In genomic region chr11:131945695-131946094, GRCh38 we compare ENCODE assay signal across 5 cellular contexts.
"Had no signal": no experiment of that assay in that cellular context is flagged by ENCODE, and none has a peak within 500 bp of the region (broad histone marks: within the 10 kb centered on the region; RNA-seq: fewer than 3 reads in every experiment).

No MANE protein-coding gene starts in this region.

- H2AFZ ChIP-seq: GM23248 had no signal

- H3K4me3 ChIP-seq: GM23248, HAP-1 had no signal

- H3K36me3 ChIP-seq: HAP-1 had no signal

- H3K9ac ChIP-seq: GM23248 had no signal

- H3K27ac ChIP-seq: GM23248 had no signal

- H3K9me3 ChIP-seq: HAP-1 had no signal

- DNase-seq: GM23248, GOT3, H7, IMR-90 had no signal

- H3K4me1 ChIP-seq: HAP-1 had no signal
